Comparison of ENCODE assay signal across 22 cellular contexts in genomic region chr5:31774779-31775178, GRCh38.
DNase-seq lines count a peak whose midpoint lies in the region; ATAC-seq and TF ChIP-seq lines count a peak whose summit lies in the region.
"Had no signal": no experiment of that assay in that cellular context is flagged by ENCODE, and none has a peak within 500 bp of the region (broad histone marks: within the 10 kb centered on the region; RNA-seq: fewer than 3 reads in every experiment).

No MANE protein-coding gene starts in this region.

- H3K4me3 ChIP-seq in AG10803 (ENCODE audit: low read length) (no peak overlapping the region), fibroblast of pulmonary artery (replicated peaks; ENCODE audit: low read depth, low read length) (no peak overlapping the region), neural progenitor cell (no peak overlapping the region)
- H3K4me3 ChIP-seq: lung had no signal

- H3K27ac Mint-ChIP-seq in natural killer cell treated with Interleukin-12 subunit alpha and Interleukin-12 subunit beta and Interleukin-15 and Interleukin-18, amount 100 ng/mL, for 72 hours, result no peak overlapping the region
- H3K27ac Mint-ChIP-seq in neural progenitor cell, result no peak overlapping the region
- H3K27ac Mint-ChIP-seq: activated naive CD8-positive, alpha-beta T cell; activated T-cell treated with anti-CD3 and anti-CD28 coated beads, Interleukin-2, amount 50 U/mL, for 72 hours; T-helper 17 cell had no signal

- no peaks in the 10 kb centered on the region for H3K36me3 ChIP-seq in neural progenitor cell

- H2AFZ ChIP-seq in neural progenitor cell (replicated peaks), result no peak overlapping the region

- no peak overlapping the region for H3K27ac ChIP-seq in neural progenitor cell
- H3K27ac ChIP-seq: epithelial cell of prostate had no signal

- H3F3A ChIP-seq in neural progenitor cell (ENCODE audit: low read depth), result peaks cover 6% of the 10 kb centered on the region

- H3K27me3 ChIP-seq in neural progenitor cell, result no peaks in the 10 kb centered on the region

- no peaks in the 10 kb centered on the region for H3K79me2 ChIP-seq in neural progenitor cell (ENCODE audit: low read depth)

- no peaks in the 10 kb centered on the region for H3K9me3 Mint-ChIP-seq in natural killer cell treated with Interleukin-12 subunit alpha and Interleukin-12 subunit beta and Interleukin-15 and Interleukin-18, amount 100 ng/mL, for 72 hours
- H3K9me3 Mint-ChIP-seq in neural progenitor cell, result peaks cover 22% of the 10 kb centered on the region
- H3K9me3 Mint-ChIP-seq: activated T-cell treated with anti-CD3 and anti-CD28 coated beads, Interleukin-2, amount 50 U/mL, for 72 hours had no signal

- H3K36me3 Mint-ChIP-seq in natural killer cell treated with Interleukin-12 subunit alpha and Interleukin-12 subunit beta and Interleukin-15 and Interleukin-18, amount 100 ng/mL, for 72 hours, result no peaks in the 10 kb centered on the region
- no peaks in the 10 kb centered on the region for H3K36me3 Mint-ChIP-seq in neural progenitor cell
- H3K36me3 Mint-ChIP-seq: activated naive CD8-positive, alpha-beta T cell had no signal

- no peaks in the 10 kb centered on the region for H3K9me3 ChIP-seq in neural progenitor cell (ENCODE audit: low read depth)
- H3K9me3 ChIP-seq: SK-N-SH had no signal

- TF ChIP-seq CTCF in AG10803 (conservative IDR thresholded peaks at IDR 0.05; ENCODE audit: low read length), result no peak
- TF ChIP-seq CTCF in fibroblast of pulmonary artery (IDR thresholded peaks at IDR 0.05; ENCODE audit: low read length, missing control alignments), result no peak
- no peak for TF ChIP-seq CTCF in neural progenitor cell (IDR thresholded peaks at IDR 0.05)

- DNase-seq in AG10803 (ENCODE audit: low read depth) (peak; percentile 4), NOMO-1 (lab: John Stamatoyannopoulos, UW; ENCODE audit: unreplicated experiment in 2 of 2) (peak; percentile 43 to 61), fibroblast of pulmonary artery (ENCODE audit: low read depth) (peak; percentile 25), mucosa of gallbladder (ENCODE audit: low spot score) (peak; percentile 23), NCI-H146 treated with DMSO at 0.1 percent for 48 hours (lab: John Stamatoyannopoulos, UW; ENCODE audit: unreplicated experiment) (no peak), neural progenitor cell (ENCODE audit: low spot score) (no peak)
- DNase-seq in natural killer cell treated with Interleukin-12 subunit alpha and Interleukin-12 subunit beta and Interleukin-15 and Interleukin-18, amount 100 ng/mL, for 72 hours (ENCODE audit: low spot score), result no peak
- DNase-seq: activated CD4-positive, alpha-beta T cell treated with anti-CD3 and anti-CD28 coated beads for 4 hours; activated T-cell treated with anti-CD3 and anti-CD28 coated beads, Interleukin-2, amount 50 U/mL, for 72 hours; COR-L47; foreskin melanocyte; IMR-90; NCI-H1694; NCI-H2171; NCI-H524; SK-N-SH; stimulated activated CD8-positive, alpha-beta memory T cell treated with anti-CD3 and anti-CD28 coated beads, Interleukin-4, amount 100 ng/mL, for 48 hours; T-helper 17 cell had no signal

- no peaks in the 10 kb centered on the region for H4K20me1 ChIP-seq in neural progenitor cell (ENCODE audit: low read depth)

- H3K4me1 ChIP-seq in neural progenitor cell, result peaks cover 11% of the 10 kb centered on the region

- no peak overlapping the region for H3K4me3 Mint-ChIP-seq in natural killer cell treated with Interleukin-12 subunit alpha and Interleukin-12 subunit beta and Interleukin-15 and Interleukin-18, amount 100 ng/mL, for 72 hours
- H3K4me3 Mint-ChIP-seq in neural progenitor cell, result no peak overlapping the region
- H3K4me3 Mint-ChIP-seq: activated naive CD8-positive, alpha-beta T cell; activated T-cell treated with anti-CD3 and anti-CD28 coated beads, Interleukin-2, amount 50 U/mL, for 72 hours; T-helper 17 cell had no signal

- no peaks in the 10 kb centered on the region for H3K27me3 Mint-ChIP-seq in natural killer cell treated with Interleukin-12 subunit alpha and Interleukin-12 subunit beta and Interleukin-15 and Interleukin-18, amount 100 ng/mL, for 72 hours
- H3K27me3 Mint-ChIP-seq in neural progenitor cell (ENCODE audit: insufficient read depth, low read depth), result peaks cover 2% of the 10 kb centered on the region
- H3K27me3 Mint-ChIP-seq: activated naive CD8-positive, alpha-beta T cell; T-helper 17 cell had no signal

- H3K4me1 Mint-ChIP-seq in natural killer cell treated with Interleukin-12 subunit alpha and Interleukin-12 subunit beta and Interleukin-15 and Interleukin-18, amount 100 ng/mL, for 72 hours (ENCODE audit: low read depth in 2 of 2), result peaks cover 16 to 23% of the 10 kb centered on the region in 2 donors
- H3K4me1 Mint-ChIP-seq in neural progenitor cell, result peaks cover 8% of the 10 kb centered on the region

- no peak for ATAC-seq in GM18868 (IDR thresholded peaks at IDR 0.05; ENCODE audit: unreplicated experiment)
- ATAC-seq in natural killer cell treated with Interleukin-12 subunit alpha and Interleukin-12 subunit beta and Interleukin-15 and Interleukin-18, amount 100 ng/mL, for 72 hours, result no peak
- ATAC-seq: activated T-cell treated with anti-CD3 and anti-CD28 coated beads, Interleukin-2, amount 50 U/mL, for 72 hours; T-helper 17 cell had no signal

- no peak overlapping the region for H3K9ac ChIP-seq in neural progenitor cell
- H3K9ac ChIP-seq: SK-N-SH had no signal

- H3K4me2 ChIP-seq in neural progenitor cell, result no peak overlapping the region
- H3K4me2 ChIP-seq: SK-N-SH had no signal

Comparison
In these comparisons a context has a peak if more than half of its experiments do, and no peak if none do; other contexts are left out.
1. DNase-seq: peak in AG10803 (single experiment), NOMO-1 (2 of 2), fibroblast of pulmonary artery (single experiment) and mucosa of gallbladder (single experiment); none in natural killer cell treated with Interleukin-12 subunit alpha and Interleukin-12 subunit beta and Interleukin-15 and Interleukin-18, amount 100 ng/mL, for 72 hours (single experiment), NCI-H146 treated with DMSO at 0.1 percent for 48 hours (single experiment) and neural progenitor cell (single experiment).